8 cellular contexts compared by ENCODE assay signal in genomic region chr15:75578948-75579908, GRCh38. TPM values are rescaled to one million over a fixed set of nuclear protein-coding genes. Genes with fewer than 3 reads are reported as not detected.
A peak's percentile ranks its signal among the peaks of the same experiment; 100 is the strongest.
DNase-seq lines count a peak whose midpoint lies in the region; ATAC-seq lines count a peak whose summit lies in the region.

TSS of gene PTPN9 (minus strand) at chr15:75579315. CDS start at chr15:75578776, 539 bp downstream.

- DNase-seq in COLO829 (ENCODE audit: low spot score) (peak; percentile 28), MG63 (peak; percentile 82), SKM-1 (lab: John Stamatoyannopoulos, UW; ENCODE audit: unreplicated experiment) (peak; percentile 68), glomerular visceral epithelial cell (ENCODE audit: extremely low spot score) (peak; percentile 84), occipital lobe (lab: John Stamatoyannopoulos, UW) (peak; percentile 77), superior temporal gyrus (ENCODE audit: extremely low spot score) (peak; percentile 67)

- peaks cover 7% of the 10 kb centered on the region for H3K36me3 ChIP-seq in MG63

- H3K27me3 Mint-ChIP-seq in activated naive CD4-positive, alpha-beta T cell treated with anti-CD3 and anti-CD28 coated beads, Interleukin-2, amount 50 U/mL, for 24 hours: no peaks in the 10 kb centered on the region

- no peaks in the 10 kb centered on the region for H3K9me3 Mint-ChIP-seq in activated naive CD4-positive, alpha-beta T cell treated with anti-CD3 and anti-CD28 coated beads, Interleukin-2, amount 50 U/mL, for 24 hours

- H3K4me3 Mint-ChIP-seq in activated naive CD4-positive, alpha-beta T cell treated with anti-CD3 and anti-CD28 coated beads, Interleukin-2, amount 50 U/mL, for 24 hours: peak within 1 kb of the TSS; percentile 90

- peak; percentile 48 for ATAC-seq in GM21526 (IDR thresholded peaks at IDR 0.05; ENCODE audit: low FRiP score, unreplicated experiment)

- H3K36me3 Mint-ChIP-seq in activated naive CD4-positive, alpha-beta T cell treated with anti-CD3 and anti-CD28 coated beads, Interleukin-2, amount 50 U/mL, for 24 hours: no peaks in the 10 kb centered on the region

- no peaks in the 10 kb centered on the region for H3K9me3 ChIP-seq in MG63

- H3K27ac Mint-ChIP-seq in activated naive CD4-positive, alpha-beta T cell treated with anti-CD3 and anti-CD28 coated beads, Interleukin-2, amount 50 U/mL, for 24 hours: peak within 1 kb of the TSS; percentile 92

- peaks cover 16% of the 10 kb centered on the region for H3K4me1 Mint-ChIP-seq in activated naive CD4-positive, alpha-beta T cell treated with anti-CD3 and anti-CD28 coated beads, Interleukin-2, amount 50 U/mL, for 24 hours

- no peaks in the 10 kb centered on the region for H3K27me3 ChIP-seq in MG63

- H3K4me3 ChIP-seq in MG63: peak within 1 kb of the TSS; percentile 68

RNA-seq across cellular contexts. Expression of gene PTPN9, which starts in this region (rescaled TPM):
- 11.3 and 17.6 TPM in 2 replicates for total RNA-seq in MG63 (2014; rRNA removed; shearing (Covaris generic); ENCODE audit: low replicate concordance)
- 29.3 TPM for total RNA-seq in occipital lobe

Comparison
In these comparisons a context has a peak if more than half of its experiments do, and no peak if none do; other contexts are left out.
1. Peak in every context shown above with its lines: DNase-seq, ATAC-seq and H3K4me3 ChIP-seq.
2. DNase-seq: peak in every context shown above with its lines; median percentile 84 in glomerular visceral epithelial cell; 82 in MG63; 77 in occipital lobe; 68 in SKM-1; 67 in superior temporal gyrus; 28 in COLO829.